In the genomic region with DNA sequence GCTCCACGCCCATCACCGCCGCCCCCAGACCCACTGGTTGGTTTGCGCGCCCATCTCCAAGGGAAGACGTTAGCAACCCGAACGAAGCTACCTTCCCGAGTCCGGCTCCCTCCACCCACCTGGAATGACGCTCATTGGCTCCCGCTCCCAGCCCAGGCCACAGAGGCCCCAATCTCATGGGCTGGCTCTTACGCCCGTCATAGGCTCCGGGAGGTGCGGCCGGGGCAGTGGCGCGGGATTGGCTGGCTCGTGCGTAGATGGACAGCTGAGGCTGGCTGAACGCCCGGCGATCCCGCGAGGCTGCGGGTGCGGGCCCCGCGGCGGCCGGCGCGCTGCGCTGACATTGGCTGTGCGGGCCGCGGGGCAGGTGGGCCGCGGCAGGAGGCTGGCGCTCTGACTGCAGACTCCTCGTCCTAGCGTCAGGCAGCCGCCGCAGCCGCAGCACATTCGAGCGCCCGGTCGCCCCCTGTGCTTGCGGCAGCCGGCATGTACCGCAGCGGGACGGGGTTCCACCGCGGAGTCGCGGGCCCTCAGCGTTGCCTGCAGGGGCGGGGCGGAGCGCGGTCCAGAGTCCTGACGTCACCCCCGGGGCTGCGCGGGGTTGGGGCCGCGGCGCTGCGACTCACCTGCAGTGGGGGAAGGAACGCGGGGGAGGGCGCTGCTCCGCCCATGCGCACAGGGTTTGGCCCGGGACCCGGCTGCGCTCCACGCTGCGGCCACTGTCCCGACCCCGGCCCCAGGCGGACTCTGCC, we compare ENCODE assay signal across 1 cellular context.
TF ChIP-seq lines count a peak whose summit lies in the region.

No MANE protein-coding gene starts in this region.

TF ChIP-seq in HepG2, 621 proteins besides CTCF, POLR2A, EP300 and RAD21 (continued from another document and continues in another):
- TF ChIP-seq ZNF101 (CRISPR knock-in tag; IDR thresholded peaks at IDR 0.05; ENCODE audit: borderline replicate concordance, low read depth) (no peak), TBX3 (IDR thresholded peaks at IDR 0.05; ENCODE audit: borderline replicate concordance) (no peak), ZNF879 (CRISPR knock-in tag; IDR thresholded peaks at IDR 0.05) (no peak), ATF1 (CRISPR knock-in tag; IDR thresholded peaks at IDR 0.05) (0 out of 2 replicates have a peak, but pooled peaks have one; percentile 37), RELA (CRISPR knock-in tag; IDR thresholded peaks at IDR 0.05) (peak; percentile 54), ZZZ3 (CRISPR knock-in tag; IDR thresholded peaks at IDR 0.05; ENCODE audit: borderline replicate concordance) (no peak), ZNF230 (CRISPR knock-in tag; IDR thresholded peaks at IDR 0.05) (peak; percentile 45; the same call in 1 of the 2 replicates), AKAP8 (CRISPR knock-in tag; IDR thresholded peaks at IDR 0.05) (peak; percentile 56; the same call in 1 of the 2 replicates), TFDP1 (CRISPR knock-in tag; IDR thresholded peaks at IDR 0.05; ENCODE audit: borderline replicate concordance) (peak; percentile 59; the same call in 1 of the 2 replicates), SETDB1 (CRISPR knock-in tag; IDR thresholded peaks at IDR 0.05; ENCODE audit: borderline replicate concordance) (no peak), ZNF510 (CRISPR knock-in tag; IDR thresholded peaks at IDR 0.05; ENCODE audit: low read depth) (no peak), SKI (IDR thresholded peaks at IDR 0.05; ENCODE audit: partially characterized antibody) (no peak), FOXJ3 (CRISPR knock-in tag; IDR thresholded peaks at IDR 0.05; ENCODE audit: borderline replicate concordance) (no peak), ZBTB42 (CRISPR knock-in tag; IDR thresholded peaks at IDR 0.05) (no peak), ZNF253 (CRISPR knock-in tag; IDR thresholded peaks at IDR 0.05; ENCODE audit: borderline replicate concordance) (no peak), LCORL (IDR thresholded peaks at IDR 0.05) (no peak), LCORL (CRISPR knock-in tag; IDR thresholded peaks at IDR 0.05) (peak; percentile 87; the same call in 1 of the 2 replicates), ZFY (CRISPR knock-in tag; IDR thresholded peaks at IDR 0.05) (peak; percentile 97), ATF5 (CRISPR knock-in tag; IDR thresholded peaks at IDR 0.05; ENCODE audit: low read depth) (no peak), ZNF616 (CRISPR knock-in tag; IDR thresholded peaks at IDR 0.05; ENCODE audit: low read depth) (no peak), FOXM1 (CRISPR knock-in tag; IDR thresholded peaks at IDR 0.05) (no peak), MAFK (conservative IDR thresholded peaks at IDR 0.05 in 1 of 2, IDR thresholded peaks at IDR 0.05 in 1 of 2; ENCODE audit: low read length in 2 of 2) (no peak), ZNF44 (CRISPR knock-in tag; IDR thresholded peaks at IDR 0.05) (0 out of 2 replicates have a peak, but pooled peaks have one; percentile 32), ZNF678 (CRISPR knock-in tag; IDR thresholded peaks at IDR 0.05) (0 out of 2 replicates have a peak, but pooled peaks have one; percentile 57), JUND (CRISPR knock-in tag; IDR thresholded peaks at IDR 0.05) (peak; percentile 93), CBFB (CRISPR knock-in tag; IDR thresholded peaks at IDR 0.05) (peak; percentile 47; the same call in 1 of the 2 replicates), NONO (IDR thresholded peaks at IDR 0.05) (no peak), NONO (CRISPR knock-in tag; conservative IDR thresholded peaks at IDR 0.05) (peak; percentile 96), ZNF674 (CRISPR knock-in tag; IDR thresholded peaks at IDR 0.05; ENCODE audit: low read depth) (no peak), KLF11 (CRISPR knock-in tag; IDR thresholded peaks at IDR 0.05) (no peak), ZFYVE20 (CRISPR knock-in tag; IDR thresholded peaks at IDR 0.05; ENCODE audit: borderline replicate concordance, low read depth) (no peak), ARID3A (IDR thresholded peaks at IDR 0.05; ENCODE audit: low read depth, low read length) (no peak), ZNF790 (CRISPR knock-in tag; IDR thresholded peaks at IDR 0.05; ENCODE audit: borderline replicate concordance) (no peak), ZKSCAN5 (CRISPR knock-in tag; IDR thresholded peaks at IDR 0.05) (no peak)
- TF ChIP-seq, protein P1, sequence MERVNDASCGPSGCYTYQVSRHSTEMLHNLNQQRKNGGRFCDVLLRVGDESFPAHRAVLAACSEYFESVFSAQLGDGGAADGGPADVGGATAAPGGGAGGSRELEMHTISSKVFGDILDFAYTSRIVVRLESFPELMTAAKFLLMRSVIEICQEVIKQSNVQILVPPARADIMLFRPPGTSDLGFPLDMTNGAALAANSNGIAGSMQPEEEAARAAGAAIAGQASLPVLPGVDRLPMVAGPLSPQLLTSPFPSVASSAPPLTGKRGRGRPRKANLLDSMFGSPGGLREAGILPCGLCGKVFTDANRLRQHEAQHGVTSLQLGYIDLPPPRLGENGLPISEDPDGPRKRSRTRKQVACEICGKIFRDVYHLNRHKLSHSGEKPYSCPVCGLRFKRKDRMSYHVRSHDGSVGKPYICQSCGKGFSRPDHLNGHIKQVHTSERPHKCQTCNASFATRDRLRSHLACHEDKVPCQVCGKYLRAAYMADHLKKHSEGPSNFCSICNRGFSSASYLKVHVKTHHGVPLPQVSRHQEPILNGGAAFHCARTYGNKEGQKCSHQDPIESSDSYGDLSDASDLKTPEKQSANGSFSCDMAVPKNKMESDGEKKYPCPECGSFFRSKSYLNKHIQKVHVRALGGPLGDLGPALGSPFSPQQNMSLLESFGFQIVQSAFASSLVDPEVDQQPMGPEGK (CRISPR knock-in tag; IDR thresholded peaks at IDR 0.05), result peak; percentile 91
- TF ChIP-seq, protein P2, sequence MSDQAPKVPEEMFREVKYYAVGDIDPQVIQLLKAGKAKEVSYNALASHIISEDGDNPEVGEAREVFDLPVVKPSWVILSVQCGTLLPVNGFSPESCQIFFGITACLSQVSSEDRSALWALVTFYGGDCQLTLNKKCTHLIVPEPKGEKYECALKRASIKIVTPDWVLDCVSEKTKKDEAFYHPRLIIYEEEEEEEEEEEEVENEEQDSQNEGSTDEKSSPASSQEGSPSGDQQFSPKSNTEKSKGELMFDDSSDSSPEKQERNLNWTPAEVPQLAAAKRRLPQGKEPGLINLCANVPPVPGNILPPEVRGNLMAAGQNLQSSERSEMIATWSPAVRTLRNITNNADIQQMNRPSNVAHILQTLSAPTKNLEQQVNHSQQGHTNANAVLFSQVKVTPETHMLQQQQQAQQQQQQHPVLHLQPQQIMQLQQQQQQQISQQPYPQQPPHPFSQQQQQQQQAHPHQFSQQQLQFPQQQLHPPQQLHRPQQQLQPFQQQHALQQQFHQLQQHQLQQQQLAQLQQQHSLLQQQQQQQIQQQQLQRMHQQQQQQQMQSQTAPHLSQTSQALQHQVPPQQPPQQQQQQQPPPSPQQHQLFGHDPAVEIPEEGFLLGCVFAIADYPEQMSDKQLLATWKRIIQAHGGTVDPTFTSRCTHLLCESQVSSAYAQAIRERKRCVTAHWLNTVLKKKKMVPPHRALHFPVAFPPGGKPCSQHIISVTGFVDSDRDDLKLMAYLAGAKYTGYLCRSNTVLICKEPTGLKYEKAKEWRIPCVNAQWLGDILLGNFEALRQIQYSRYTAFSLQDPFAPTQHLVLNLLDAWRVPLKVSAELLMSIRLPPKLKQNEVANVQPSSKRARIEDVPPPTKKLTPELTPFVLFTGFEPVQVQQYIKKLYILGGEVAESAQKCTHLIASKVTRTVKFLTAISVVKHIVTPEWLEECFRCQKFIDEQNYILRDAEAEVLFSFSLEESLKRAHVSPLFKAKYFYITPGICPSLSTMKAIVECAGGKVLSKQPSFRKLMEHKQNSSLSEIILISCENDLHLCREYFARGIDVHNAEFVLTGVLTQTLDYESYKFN (CRISPR knock-in tag; conservative IDR thresholded peaks at IDR 0.05), result peak; percentile 64; the same call in 1 of the 2 replicates
- TF ChIP-seq, protein P3, sequence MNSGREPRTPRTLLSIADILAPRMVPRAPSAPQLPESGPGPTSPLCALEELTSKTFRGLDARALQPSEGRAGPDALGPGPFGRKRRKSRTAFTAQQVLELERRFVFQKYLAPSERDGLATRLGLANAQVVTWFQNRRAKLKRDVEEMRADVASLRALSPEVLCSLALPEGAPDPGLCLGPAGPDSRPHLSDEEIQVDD (CRISPR knock-in tag; IDR thresholded peaks at IDR 0.05; ENCODE audit: borderline replicate concordance), result no peak
- TF ChIP-seq, protein P4, sequence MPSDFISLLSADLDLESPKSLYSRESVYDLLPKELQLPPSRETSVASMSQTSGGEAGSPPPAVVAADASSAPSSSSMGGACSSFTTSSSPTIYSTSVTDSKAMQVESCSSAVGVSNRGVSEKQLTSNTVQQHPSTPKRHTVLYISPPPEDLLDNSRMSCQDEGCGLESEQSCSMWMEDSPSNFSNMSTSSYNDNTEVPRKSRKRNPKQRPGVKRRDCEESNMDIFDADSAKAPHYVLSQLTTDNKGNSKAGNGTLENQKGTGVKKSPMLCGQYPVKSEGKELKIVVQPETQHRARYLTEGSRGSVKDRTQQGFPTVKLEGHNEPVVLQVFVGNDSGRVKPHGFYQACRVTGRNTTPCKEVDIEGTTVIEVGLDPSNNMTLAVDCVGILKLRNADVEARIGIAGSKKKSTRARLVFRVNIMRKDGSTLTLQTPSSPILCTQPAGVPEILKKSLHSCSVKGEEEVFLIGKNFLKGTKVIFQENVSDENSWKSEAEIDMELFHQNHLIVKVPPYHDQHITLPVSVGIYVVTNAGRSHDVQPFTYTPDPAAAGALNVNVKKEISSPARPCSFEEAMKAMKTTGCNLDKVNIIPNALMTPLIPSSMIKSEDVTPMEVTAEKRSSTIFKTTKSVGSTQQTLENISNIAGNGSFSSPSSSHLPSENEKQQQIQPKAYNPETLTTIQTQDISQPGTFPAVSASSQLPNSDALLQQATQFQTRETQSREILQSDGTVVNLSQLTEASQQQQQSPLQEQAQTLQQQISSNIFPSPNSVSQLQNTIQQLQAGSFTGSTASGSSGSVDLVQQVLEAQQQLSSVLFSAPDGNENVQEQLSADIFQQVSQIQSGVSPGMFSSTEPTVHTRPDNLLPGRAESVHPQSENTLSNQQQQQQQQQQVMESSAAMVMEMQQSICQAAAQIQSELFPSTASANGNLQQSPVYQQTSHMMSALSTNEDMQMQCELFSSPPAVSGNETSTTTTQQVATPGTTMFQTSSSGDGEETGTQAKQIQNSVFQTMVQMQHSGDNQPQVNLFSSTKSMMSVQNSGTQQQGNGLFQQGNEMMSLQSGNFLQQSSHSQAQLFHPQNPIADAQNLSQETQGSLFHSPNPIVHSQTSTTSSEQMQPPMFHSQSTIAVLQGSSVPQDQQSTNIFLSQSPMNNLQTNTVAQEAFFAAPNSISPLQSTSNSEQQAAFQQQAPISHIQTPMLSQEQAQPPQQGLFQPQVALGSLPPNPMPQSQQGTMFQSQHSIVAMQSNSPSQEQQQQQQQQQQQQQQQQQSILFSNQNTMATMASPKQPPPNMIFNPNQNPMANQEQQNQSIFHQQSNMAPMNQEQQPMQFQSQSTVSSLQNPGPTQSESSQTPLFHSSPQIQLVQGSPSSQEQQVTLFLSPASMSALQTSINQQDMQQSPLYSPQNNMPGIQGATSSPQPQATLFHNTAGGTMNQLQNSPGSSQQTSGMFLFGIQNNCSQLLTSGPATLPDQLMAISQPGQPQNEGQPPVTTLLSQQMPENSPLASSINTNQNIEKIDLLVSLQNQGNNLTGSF (CRISPR knock-in tag; IDR thresholded peaks at IDR 0.05), result no peak
- TF ChIP-seq, protein P5, sequence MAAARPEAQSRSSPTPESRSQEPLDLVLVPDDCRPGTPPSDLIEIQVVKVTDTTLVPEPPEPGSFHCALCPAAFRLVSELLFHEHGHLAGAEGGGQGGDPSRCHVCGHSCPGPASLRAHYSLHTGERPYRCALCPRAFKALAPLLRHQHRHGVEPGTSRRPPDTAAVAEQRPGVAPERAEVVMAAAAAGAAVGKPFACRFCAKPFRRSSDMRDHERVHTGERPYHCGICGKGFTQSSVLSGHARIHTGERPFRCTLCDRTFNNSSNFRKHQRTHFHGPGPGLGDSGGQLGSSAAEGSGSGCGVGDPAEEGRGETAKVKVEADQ (CRISPR knock-in tag; IDR thresholded peaks at IDR 0.05; ENCODE audit: borderline replicate concordance), result peak; percentile 81; the same call in 1 of the 2 replicates
- TF ChIP-seq, protein P6, sequence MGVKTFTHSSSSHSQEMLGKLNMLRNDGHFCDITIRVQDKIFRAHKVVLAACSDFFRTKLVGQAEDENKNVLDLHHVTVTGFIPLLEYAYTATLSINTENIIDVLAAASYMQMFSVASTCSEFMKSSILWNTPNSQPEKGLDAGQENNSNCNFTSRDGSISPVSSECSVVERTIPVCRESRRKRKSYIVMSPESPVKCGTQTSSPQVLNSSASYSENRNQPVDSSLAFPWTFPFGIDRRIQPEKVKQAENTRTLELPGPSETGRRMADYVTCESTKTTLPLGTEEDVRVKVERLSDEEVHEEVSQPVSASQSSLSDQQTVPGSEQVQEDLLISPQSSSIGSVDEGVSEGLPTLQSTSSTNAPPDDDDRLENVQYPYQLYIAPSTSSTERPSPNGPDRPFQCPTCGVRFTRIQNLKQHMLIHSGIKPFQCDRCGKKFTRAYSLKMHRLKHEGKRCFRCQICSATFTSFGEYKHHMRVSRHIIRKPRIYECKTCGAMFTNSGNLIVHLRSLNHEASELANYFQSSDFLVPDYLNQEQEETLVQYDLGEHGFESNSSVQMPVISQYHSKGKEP (CRISPR knock-in tag; IDR thresholded peaks at IDR 0.05), result no peak
